ENCODE assay signal across 9 cellular contexts in the genomic region with DNA sequence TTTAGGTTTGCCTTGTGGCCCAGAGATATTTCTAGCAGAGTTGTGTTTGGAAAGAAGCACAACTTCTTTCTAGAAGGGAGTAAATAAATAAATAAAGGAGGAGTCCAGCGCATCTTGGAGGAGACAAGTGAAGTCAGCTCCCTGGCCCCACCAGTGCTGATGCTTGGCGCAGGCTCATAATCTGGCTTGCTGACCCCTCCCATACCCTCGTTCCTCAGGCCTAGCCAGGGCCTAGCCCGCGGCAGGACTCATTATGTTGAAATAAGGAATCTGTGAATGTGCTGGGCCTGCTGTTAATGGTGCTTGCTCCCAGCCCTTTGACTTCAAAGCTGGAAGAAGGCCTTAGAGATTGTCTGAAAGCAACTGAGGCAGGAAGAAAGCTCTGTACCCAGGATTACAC. TPM values are rescaled to one million over a fixed set of nuclear protein-coding genes. Genes with fewer than 3 reads are reported as not detected.
DNase-seq lines count a peak whose midpoint lies in the region; ATAC-seq and TF ChIP-seq lines count a peak whose summit lies in the region.
"Had no signal": no experiment of that assay in that cellular context is flagged by ENCODE, and none has a peak within 500 bp of the region (broad histone marks: within the 10 kb centered on the region; RNA-seq: fewer than 3 reads in every experiment).

No MANE protein-coding gene starts in this region.

- peak; percentile 12 for ATAC-seq in gastroesophageal sphincter
- peak; percentile 12 for ATAC-seq in sciatic nerve
- no peak for ATAC-seq in GM19452 (IDR thresholded peaks at IDR 0.05; ENCODE audit: unreplicated experiment)

- peak overlapping the region; percentile 15; the same call in 1 of the 2 replicates for H3K4me3 ChIP-seq in WI38 (ENCODE audit: low read depth, low read length)
- no peak overlapping the region for H3K4me3 ChIP-seq in gastroesophageal sphincter
- H3K4me3 ChIP-seq in WERI-Rb-1 (ENCODE audit: low read depth, low read length), result no peak overlapping the region

- intact Hi-C loops in sciatic nerve (cut with DNase I), result loop anchor here (1.0 kb wide), 1 partner anchor 37 kb away; no protein-coding TSS in a partner anchor

- TF ChIP-seq CTCF in WI38 (IDR thresholded peaks at IDR 0.05; ENCODE audit: low read depth, low read length) (no peak), gastroesophageal sphincter (IDR thresholded peaks at IDR 0.05) (no peak), WERI-Rb-1 (IDR thresholded peaks at IDR 0.05; ENCODE audit: low read depth, low read length) (no peak)

- TF ChIP-seq EP300 in gastroesophageal sphincter (IDR thresholded peaks at IDR 0.05), result no peak

- 62% methylated on average over 5 of the region's 5 CpGs; no CpG with 5 or more reads in 1 of the 2 donors for WGBS in gastroesophageal sphincter (ENCODE audit: low coverage in 1 of 2), 2 donors

- peaks cover 0 to under 1% of the 10 kb centered on the region in 2 donors for H3K36me3 ChIP-seq in gastroesophageal sphincter
- H3K36me3 ChIP-seq in WERI-Rb-1, result no peaks in the 10 kb centered on the region

- H3K27me3 ChIP-seq in gastroesophageal sphincter (no peaks in the 10 kb centered on the region), WERI-Rb-1 (ENCODE audit: insufficient read depth, low read depth, severe bottlenecking) (no peaks in the 10 kb centered on the region)

- TF ChIP-seq POLR2A in gastroesophageal sphincter (IDR thresholded peaks at IDR 0.05), result no peak

- H3K27ac ChIP-seq in gastroesophageal sphincter (peak overlapping the region in 3 of 4 donors; percentile 90 to 92 (median 91)), WERI-Rb-1 (no peak overlapping the region)

- H3K9me3 ChIP-seq in gastroesophageal sphincter (no peaks in the 10 kb centered on the region), WERI-Rb-1 (ENCODE audit: severe bottlenecking) (no peaks in the 10 kb centered on the region)

- DNase-seq in GM03348 (ENCODE audit: low spot score) (peak; percentile 18), sciatic nerve (ENCODE audit: low spot score) (no peak), WERI-Rb-1 (no peak), cerebellar nuclear complex (lab: John Stamatoyannopoulos, UW) (no peak), NCI-H226 (no peak)
- DNase-seq: NCI-H1930 had no signal

- H3K4me1 ChIP-seq in gastroesophageal sphincter, result peaks cover 0 to 74% (median 28%) of the 10 kb centered on the region in 3 donors

RNA-seq across cellular contexts. Expression of a gene that starts 3.1 kb away (rescaled TPM):
- total RNA-seq in gastroesophageal sphincter (10 to 100 TPM in 3 of 4 donors, 1 to 10 TPM in 1; 7.3 to 13.2 (median 11.4) TPM), sciatic nerve (20.2 TPM)
